ENCODE assay signal across 1 cellular context in genomic region chr5:81852277-81853004, GRCh38.
TF ChIP-seq lines count a peak whose summit lies in the region.

No MANE protein-coding gene starts in this region.

TF ChIP-seq in K562, 482 proteins besides CTCF, POLR2A, EP300 and RAD21 (continued from another document and continues in another):
- no peak for TF ChIP-seq HINFP (tag; conservative IDR thresholded peaks at IDR 0.05; ENCODE audit: low read depth)
- TF ChIP-seq ZNF695 (CRISPR knock-in tag; IDR thresholded peaks at IDR 0.05): no peak
- no peak for TF ChIP-seq HNRNPL (IDR thresholded peaks at IDR 0.05; ENCODE audit: low read depth, low read length)
- no peak for TF ChIP-seq ATF1 (CRISPR knock-in tag; IDR thresholded peaks at IDR 0.05)
- no peak for TF ChIP-seq ATF1 (tag; IDR thresholded peaks at IDR 0.05)
- TF ChIP-seq, protein P1, sequence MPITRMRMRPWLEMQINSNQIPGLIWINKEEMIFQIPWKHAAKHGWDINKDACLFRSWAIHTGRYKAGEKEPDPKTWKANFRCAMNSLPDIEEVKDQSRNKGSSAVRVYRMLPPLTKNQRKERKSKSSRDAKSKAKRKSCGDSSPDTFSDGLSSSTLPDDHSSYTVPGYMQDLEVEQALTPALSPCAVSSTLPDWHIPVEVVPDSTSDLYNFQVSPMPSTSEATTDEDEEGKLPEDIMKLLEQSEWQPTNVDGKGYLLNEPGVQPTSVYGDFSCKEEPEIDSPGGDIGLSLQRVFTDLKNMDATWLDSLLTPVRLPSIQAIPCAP (CRISPR knock-in tag; IDR thresholded peaks at IDR 0.05; ENCODE audit: borderline replicate concordance): no peak
- TF ChIP-seq ARID1B (IDR thresholded peaks at IDR 0.05): 0 out of 2 replicates have a peak, but pooled peaks have one; percentile 26
- 0 out of 2 replicates have a peak, but pooled peaks have one; percentile 27 for TF ChIP-seq CBFA2T2 (conservative IDR thresholded peaks at IDR 0.05)
- TF ChIP-seq XRCC3 (IDR thresholded peaks at IDR 0.05): no peak
- no peak for TF ChIP-seq MCM5 (IDR thresholded peaks at IDR 0.05; ENCODE audit: low read depth)
- TF ChIP-seq, protein P2, sequence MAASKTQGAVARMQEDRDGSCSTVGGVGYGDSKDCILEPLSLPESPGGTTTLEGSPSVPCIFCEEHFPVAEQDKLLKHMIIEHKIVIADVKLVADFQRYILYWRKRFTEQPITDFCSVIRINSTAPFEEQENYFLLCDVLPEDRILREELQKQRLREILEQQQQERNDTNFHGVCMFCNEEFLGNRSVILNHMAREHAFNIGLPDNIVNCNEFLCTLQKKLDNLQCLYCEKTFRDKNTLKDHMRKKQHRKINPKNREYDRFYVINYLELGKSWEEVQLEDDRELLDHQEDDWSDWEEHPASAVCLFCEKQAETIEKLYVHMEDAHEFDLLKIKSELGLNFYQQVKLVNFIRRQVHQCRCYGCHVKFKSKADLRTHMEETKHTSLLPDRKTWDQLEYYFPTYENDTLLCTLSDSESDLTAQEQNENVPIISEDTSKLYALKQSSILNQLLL (CRISPR knock-in tag; IDR thresholded peaks at IDR 0.05; ENCODE audit: borderline replicate concordance): no peak
- TF ChIP-seq HMBOX1 (IDR thresholded peaks at IDR 0.05): peak; percentile 72
- no peak for TF ChIP-seq SMAD1 (IDR thresholded peaks at IDR 0.05; ENCODE audit: low read depth, low read length, partially characterized antibody)
- TF ChIP-seq MYBL2 (IDR thresholded peaks at IDR 0.05; ENCODE audit: low read depth): no peak
- TF ChIP-seq MYBL2 (CRISPR knock-in tag; IDR thresholded peaks at IDR 0.05; ENCODE audit: borderline replicate concordance): no peak
- TF ChIP-seq BRD4 (IDR thresholded peaks at IDR 0.05): no peak
- no peak for TF ChIP-seq PML (IDR thresholded peaks at IDR 0.05; ENCODE audit: low read length)
- no peak for TF ChIP-seq NUFIP1 (IDR thresholded peaks at IDR 0.05; ENCODE audit: partially characterized antibody)
- no peak for TF ChIP-seq PCBP1 (IDR thresholded peaks at IDR 0.05; ENCODE audit: low read depth, low read length, poor library complexity, severe bottlenecking)
- no peak for TF ChIP-seq NFXL1 (CRISPR knock-in tag; IDR thresholded peaks at IDR 0.05)
- TF ChIP-seq PCBP2 (IDR thresholded peaks at IDR 0.05; ENCODE audit: low read depth, low read length, poor library complexity, severe bottlenecking): no peak
- no peak for TF ChIP-seq KAT8 (IDR thresholded peaks at IDR 0.05; ENCODE audit: low read depth)
- no peak for TF ChIP-seq C11orf30 (IDR thresholded peaks at IDR 0.05; ENCODE audit: low read depth)
- no peak for TF ChIP-seq NR3C1 (CRISPR knock-in tag; IDR thresholded peaks at IDR 0.05)
- TF ChIP-seq KLF1 (tag; IDR thresholded peaks at IDR 0.05): no peak
- TF ChIP-seq NFIC (IDR thresholded peaks at IDR 0.05): no peak
- TF ChIP-seq, protein P3, sequence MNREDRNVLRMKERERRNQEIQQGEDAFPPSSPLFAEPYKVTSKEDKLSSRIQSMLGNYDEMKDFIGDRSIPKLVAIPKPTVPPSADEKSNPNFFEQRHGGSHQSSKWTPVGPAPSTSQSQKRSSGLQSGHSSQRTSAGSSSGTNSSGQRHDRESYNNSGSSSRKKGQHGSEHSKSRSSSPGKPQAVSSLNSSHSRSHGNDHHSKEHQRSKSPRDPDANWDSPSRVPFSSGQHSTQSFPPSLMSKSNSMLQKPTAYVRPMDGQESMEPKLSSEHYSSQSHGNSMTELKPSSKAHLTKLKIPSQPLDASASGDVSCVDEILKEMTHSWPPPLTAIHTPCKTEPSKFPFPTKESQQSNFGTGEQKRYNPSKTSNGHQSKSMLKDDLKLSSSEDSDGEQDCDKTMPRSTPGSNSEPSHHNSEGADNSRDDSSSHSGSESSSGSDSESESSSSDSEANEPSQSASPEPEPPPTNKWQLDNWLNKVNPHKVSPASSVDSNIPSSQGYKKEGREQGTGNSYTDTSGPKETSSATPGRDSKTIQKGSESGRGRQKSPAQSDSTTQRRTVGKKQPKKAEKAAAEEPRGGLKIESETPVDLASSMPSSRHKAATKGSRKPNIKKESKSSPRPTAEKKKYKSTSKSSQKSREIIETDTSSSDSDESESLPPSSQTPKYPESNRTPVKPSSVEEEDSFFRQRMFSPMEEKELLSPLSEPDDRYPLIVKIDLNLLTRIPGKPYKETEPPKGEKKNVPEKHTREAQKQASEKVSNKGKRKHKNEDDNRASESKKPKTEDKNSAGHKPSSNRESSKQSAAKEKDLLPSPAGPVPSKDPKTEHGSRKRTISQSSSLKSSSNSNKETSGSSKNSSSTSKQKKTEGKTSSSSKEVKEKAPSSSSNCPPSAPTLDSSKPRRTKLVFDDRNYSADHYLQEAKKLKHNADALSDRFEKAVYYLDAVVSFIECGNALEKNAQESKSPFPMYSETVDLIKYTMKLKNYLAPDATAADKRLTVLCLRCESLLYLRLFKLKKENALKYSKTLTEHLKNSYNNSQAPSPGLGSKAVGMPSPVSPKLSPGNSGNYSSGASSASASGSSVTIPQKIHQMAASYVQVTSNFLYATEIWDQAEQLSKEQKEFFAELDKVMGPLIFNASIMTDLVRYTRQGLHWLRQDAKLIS (CRISPR knock-in tag; IDR thresholded peaks at IDR 0.05): no peak
- no peak for TF ChIP-seq NCOA4 (IDR thresholded peaks at IDR 0.05; ENCODE audit: partially characterized antibody)
- TF ChIP-seq CBFB (CRISPR knock-in tag; IDR thresholded peaks at IDR 0.05): 0 out of 2 replicates have a peak, but pooled peaks have one; percentile 43
- TF ChIP-seq, protein P4, sequence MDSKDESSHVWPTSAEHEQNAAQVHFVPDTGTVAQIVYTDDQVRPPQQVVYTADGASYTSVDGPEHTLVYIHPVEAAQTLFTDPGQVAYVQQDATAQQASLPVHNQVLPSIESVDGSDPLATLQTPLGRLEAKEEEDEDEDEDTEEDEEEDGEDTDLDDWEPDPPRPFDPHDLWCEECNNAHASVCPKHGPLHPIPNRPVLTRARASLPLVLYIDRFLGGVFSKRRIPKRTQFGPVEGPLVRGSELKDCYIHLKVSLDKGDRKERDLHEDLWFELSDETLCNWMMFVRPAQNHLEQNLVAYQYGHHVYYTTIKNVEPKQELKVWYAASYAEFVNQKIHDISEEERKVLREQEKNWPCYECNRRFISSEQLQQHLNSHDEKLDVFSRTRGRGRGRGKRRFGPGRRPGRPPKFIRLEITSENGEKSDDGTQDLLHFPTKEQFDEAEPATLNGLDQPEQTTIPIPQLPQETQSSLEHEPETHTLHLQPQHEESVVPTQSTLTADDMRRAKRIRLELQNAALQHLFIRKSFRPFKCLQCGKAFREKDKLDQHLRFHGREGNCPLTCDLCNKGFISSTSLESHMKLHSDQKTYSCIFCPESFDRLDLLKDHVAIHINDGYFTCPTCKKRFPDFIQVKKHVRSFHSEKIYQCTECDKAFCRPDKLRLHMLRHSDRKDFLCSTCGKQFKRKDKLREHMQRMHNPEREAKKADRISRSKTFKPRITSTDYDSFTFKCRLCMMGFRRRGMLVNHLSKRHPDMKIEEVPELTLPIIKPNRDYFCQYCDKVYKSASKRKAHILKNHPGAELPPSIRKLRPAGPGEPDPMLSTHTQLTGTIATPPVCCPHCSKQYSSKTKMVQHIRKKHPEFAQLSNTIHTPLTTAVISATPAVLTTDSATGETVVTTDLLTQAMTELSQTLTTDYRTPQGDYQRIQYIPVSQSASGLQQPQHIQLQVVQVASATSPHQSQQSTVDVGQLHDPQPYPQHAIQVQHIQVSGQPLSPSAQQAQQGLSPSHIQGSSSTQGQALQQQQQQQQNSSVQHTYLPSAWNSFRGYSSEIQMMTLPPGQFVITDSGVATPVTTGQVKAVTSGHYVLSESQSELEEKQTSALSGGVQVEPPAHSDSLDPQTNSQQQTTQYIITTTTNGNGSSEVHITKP (IDR thresholded peaks at IDR 0.05; ENCODE audit: partially characterized antibody): no peak
- no peak for TF ChIP-seq PHB2 (IDR thresholded peaks at IDR 0.05; ENCODE audit: low read depth)
- TF ChIP-seq, protein P5, sequence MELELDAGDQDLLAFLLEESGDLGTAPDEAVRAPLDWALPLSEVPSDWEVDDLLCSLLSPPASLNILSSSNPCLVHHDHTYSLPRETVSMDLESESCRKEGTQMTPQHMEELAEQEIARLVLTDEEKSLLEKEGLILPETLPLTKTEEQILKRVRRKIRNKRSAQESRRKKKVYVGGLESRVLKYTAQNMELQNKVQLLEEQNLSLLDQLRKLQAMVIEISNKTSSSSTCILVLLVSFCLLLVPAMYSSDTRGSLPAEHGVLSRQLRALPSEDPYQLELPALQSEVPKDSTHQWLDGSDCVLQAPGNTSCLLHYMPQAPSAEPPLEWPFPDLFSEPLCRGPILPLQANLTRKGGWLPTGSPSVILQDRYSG (tag; conservative IDR thresholded peaks at IDR 0.05; ENCODE audit: low read depth): no peak
- TF ChIP-seq TAF7 (tag; IDR thresholded peaks at IDR 0.05): no peak
- TF ChIP-seq, protein P6, sequence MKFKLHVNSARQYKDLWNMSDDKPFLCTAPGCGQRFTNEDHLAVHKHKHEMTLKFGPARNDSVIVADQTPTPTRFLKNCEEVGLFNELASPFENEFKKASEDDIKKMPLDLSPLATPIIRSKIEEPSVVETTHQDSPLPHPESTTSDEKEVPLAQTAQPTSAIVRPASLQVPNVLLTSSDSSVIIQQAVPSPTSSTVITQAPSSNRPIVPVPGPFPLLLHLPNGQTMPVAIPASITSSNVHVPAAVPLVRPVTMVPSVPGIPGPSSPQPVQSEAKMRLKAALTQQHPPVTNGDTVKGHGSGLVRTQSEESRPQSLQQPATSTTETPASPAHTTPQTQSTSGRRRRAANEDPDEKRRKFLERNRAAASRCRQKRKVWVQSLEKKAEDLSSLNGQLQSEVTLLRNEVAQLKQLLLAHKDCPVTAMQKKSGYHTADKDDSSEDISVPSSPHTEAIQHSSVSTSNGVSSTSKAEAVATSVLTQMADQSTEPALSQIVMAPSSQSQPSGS (CRISPR knock-in tag; IDR thresholded peaks at IDR 0.05): no peak
- TF ChIP-seq ZNF165 (CRISPR knock-in tag; IDR thresholded peaks at IDR 0.05; ENCODE audit: borderline replicate concordance): no peak
- no peak for TF ChIP-seq POLR3G (IDR thresholded peaks at IDR 0.05; ENCODE audit: extremely low read depth, insufficient read length, insufficient replicate concordance)
- TF ChIP-seq, protein P7, sequence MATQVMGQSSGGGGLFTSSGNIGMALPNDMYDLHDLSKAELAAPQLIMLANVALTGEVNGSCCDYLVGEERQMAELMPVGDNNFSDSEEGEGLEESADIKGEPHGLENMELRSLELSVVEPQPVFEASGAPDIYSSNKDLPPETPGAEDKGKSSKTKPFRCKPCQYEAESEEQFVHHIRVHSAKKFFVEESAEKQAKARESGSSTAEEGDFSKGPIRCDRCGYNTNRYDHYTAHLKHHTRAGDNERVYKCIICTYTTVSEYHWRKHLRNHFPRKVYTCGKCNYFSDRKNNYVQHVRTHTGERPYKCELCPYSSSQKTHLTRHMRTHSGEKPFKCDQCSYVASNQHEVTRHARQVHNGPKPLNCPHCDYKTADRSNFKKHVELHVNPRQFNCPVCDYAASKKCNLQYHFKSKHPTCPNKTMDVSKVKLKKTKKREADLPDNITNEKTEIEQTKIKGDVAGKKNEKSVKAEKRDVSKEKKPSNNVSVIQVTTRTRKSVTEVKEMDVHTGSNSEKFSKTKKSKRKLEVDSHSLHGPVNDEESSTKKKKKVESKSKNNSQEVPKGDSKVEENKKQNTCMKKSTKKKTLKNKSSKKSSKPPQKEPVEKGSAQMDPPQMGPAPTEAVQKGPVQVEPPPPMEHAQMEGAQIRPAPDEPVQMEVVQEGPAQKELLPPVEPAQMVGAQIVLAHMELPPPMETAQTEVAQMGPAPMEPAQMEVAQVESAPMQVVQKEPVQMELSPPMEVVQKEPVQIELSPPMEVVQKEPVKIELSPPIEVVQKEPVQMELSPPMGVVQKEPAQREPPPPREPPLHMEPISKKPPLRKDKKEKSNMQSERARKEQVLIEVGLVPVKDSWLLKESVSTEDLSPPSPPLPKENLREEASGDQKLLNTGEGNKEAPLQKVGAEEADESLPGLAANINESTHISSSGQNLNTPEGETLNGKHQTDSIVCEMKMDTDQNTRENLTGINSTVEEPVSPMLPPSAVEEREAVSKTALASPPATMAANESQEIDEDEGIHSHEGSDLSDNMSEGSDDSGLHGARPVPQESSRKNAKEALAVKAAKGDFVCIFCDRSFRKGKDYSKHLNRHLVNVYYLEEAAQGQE (CRISPR knock-in tag; IDR thresholded peaks at IDR 0.05; ENCODE audit: low read depth): no peak
- TF ChIP-seq KDM2B (CRISPR knock-in tag; IDR thresholded peaks at IDR 0.05): no peak
- no peak for TF ChIP-seq CREB3L1 (IDR thresholded peaks at IDR 0.05; ENCODE audit: borderline replicate concordance, low read depth)
- TF ChIP-seq SREBF1 (IDR thresholded peaks at IDR 0.05; ENCODE audit: borderline replicate concordance, low read depth, low read length): no peak
- TF ChIP-seq CTBP1 (IDR thresholded peaks at IDR 0.05; ENCODE audit: borderline replicate concordance): peak; percentile 81
- no peak for TF ChIP-seq BRD9 (IDR thresholded peaks at IDR 0.05; ENCODE audit: low read depth, partially characterized antibody)
- 0 out of 2 replicates have a peak, but pooled peaks have one; percentile 10 for TF ChIP-seq SMARCA4 (IDR thresholded peaks at IDR 0.05)
- no peak for TF ChIP-seq SP2 (IDR thresholded peaks at IDR 0.05; ENCODE audit: extremely low read depth, low read depth, low read length, poor library complexity, severe bottlenecking)
- TF ChIP-seq RUNX1 (IDR thresholded peaks at IDR 0.05; ENCODE audit: low read depth): no peak
- no peak for TF ChIP-seq SMAD3 (CRISPR knock-in tag; conservative IDR thresholded peaks at IDR 0.05)
